13 cellular contexts compared by ENCODE assay signal in the genomic region with DNA sequence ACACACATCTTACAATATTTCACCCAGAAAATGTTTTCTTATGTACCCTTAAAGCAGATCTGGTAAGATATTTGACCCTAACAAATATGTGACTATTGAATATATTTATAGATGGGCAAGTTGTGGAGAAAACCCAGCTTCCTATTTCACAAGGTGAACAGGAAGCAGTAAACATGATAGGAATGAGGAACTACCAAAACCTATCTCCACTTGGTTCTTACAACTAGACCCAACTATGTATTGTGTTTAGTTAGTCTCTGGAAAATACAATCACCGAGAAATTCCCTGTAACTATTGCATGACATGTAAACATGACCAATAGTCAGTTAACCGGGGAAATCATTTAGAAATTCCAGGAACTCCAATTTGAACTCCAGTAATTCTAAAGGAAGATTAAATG. TPM values are rescaled to one million over a fixed set of nuclear protein-coding genes. Genes with fewer than 3 reads are reported as not detected.
"Had no signal": no experiment of that assay in that cellular context is flagged by ENCODE, and none has a peak within 500 bp of the region (broad histone marks: within the 10 kb centered on the region; RNA-seq: fewer than 3 reads in every experiment).

No MANE protein-coding gene starts in this region.

- H3K9me3 ChIP-seq: body of pancreas, psoas muscle, upper lobe of left lung had no signal

- DNase-seq: activated T-cell treated with anti-CD3 and anti-CD28 coated beads, Interleukin-2, amount 50 U/mL, for 1 hour; amniotic stem cell; body of pancreas; effector memory CD8-positive, alpha-beta T cell; erythroblast; naive thymus-derived CD8-positive, alpha-beta T cell; nucleus accumbens; psoas muscle; stimulated activated CD4-positive, alpha-beta T cell treated with anti-CD3 and anti-CD28 coated beads, Interleukin-12 subunit alpha, Interleukin-12 subunit beta, amount 100 ng/mL, for 4 hours; stimulated activated naive CD8-positive, alpha-beta T cell treated with anti-CD3 and anti-CD28 coated beads, Interleukin-15, Interleukin-2, amounts not matched to agents 100 U/mL and 50 U/mL, for 24 hours; upper lobe of left lung had no signal

- H3K27ac ChIP-seq: body of pancreas, psoas muscle, upper lobe of left lung had no signal

- H3K4me1 ChIP-seq: body of pancreas, psoas muscle, upper lobe of left lung had no signal

- H3K36me3 ChIP-seq: upper lobe of left lung had no signal

- H3K27me3 ChIP-seq: body of pancreas, upper lobe of left lung had no signal

- H3K4me3 ChIP-seq: body of pancreas, psoas muscle, upper lobe of left lung had no signal

RNA-seq across cellular contexts. Expression of gene RXFP1, which starts 8.4 kb away (rescaled TPM):
- total RNA-seq: body of pancreas; lung microvascular endothelial cell; mononuclear cell; naive thymus-derived CD8-positive, alpha-beta T cell; psoas muscle had no signal
- polyA plus RNA-seq: naive thymus-derived CD8-positive, alpha-beta T cell had no signal
